In the genomic region with DNA sequence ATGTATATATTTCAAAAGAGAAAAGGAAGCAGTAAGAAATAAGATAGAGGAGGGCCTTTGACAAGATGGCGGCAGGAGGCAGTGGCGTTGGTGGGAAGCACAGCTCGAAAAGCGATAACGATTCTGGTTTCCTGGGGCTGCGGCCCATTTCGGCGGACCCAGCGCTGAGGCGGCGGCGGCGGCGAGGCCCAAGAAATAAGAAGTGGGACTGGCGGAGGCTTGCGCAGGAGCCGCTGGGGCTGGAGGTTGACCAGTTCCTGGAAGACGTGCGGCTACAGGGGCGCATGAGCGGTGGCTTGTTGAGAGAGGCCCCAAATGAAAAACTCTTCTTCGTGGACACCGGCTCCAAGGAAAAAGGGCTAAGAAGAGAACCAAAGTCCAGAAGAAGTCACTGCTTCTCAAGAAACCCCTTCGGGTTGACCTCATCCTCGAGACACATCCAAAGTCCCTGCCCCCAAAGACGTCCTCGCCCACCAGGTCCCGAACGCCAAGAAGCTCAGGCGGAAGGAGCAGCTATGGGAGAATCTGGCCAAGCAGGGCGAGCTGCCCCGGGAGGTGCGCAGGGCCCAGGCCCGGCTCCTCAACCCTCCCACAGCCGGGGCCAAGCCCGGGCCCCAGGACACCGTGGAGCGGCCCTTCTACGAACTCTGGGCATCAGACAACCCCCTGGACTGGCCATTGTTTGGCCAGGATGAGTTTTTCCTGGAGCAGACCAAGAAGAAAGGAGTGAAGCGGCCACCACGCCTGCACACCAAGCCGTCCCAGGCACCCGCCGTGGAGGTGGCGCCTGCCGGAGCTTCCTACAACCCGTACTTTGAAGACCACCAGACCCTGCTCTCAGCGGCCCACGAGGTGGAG, we compare ENCODE assay signal across 1 cellular context.
TF ChIP-seq lines count a peak whose summit lies in the region.

No MANE protein-coding gene starts in this region.

TF ChIP-seq in K562, 482 proteins besides CTCF, POLR2A, EP300 and RAD21 (continued from another document):
- peak; percentile 10; the same call in 1 of the 2 replicates for TF ChIP-seq CREB1 (IDR thresholded peaks at IDR 0.05)
- TF ChIP-seq CREB1 (CRISPR knock-in tag; IDR thresholded peaks at IDR 0.05), result no peak
- TF ChIP-seq, protein P1, sequence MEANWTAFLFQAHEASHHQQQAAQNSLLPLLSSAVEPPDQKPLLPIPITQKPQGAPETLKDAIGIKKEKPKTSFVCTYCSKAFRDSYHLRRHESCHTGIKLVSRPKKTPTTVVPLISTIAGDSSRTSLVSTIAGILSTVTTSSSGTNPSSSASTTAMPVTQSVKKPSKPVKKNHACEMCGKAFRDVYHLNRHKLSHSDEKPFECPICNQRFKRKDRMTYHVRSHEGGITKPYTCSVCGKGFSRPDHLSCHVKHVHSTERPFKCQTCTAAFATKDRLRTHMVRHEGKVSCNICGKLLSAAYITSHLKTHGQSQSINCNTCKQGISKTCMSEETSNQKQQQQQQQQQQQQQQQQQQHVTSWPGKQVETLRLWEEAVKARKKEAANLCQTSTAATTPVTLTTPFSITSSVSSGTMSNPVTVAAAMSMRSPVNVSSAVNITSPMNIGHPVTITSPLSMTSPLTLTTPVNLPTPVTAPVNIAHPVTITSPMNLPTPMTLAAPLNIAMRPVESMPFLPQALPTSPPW (CRISPR knock-in tag; IDR thresholded peaks at IDR 0.05), result peak; percentile 45; the same call in 1 of the 2 replicates
- TF ChIP-seq, protein P2, sequence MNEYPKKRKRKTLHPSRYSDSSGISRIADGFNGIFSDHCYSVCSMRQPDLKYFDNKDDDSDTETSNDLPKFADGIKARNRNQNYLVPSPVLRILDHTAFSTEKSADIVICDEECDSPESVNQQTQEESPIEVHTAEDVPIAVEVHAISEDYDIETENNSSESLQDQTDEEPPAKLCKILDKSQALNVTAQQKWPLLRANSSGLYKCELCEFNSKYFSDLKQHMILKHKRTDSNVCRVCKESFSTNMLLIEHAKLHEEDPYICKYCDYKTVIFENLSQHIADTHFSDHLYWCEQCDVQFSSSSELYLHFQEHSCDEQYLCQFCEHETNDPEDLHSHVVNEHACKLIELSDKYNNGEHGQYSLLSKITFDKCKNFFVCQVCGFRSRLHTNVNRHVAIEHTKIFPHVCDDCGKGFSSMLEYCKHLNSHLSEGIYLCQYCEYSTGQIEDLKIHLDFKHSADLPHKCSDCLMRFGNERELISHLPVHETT (CRISPR knock-in tag; conservative IDR thresholded peaks at IDR 0.05 in 1 of 2, IDR thresholded peaks at IDR 0.05 in 1 of 2), result peak in 1 of 2 experiments; percentile 59; a peak in 2 of 4 replicates
- TF ChIP-seq, protein P3, sequence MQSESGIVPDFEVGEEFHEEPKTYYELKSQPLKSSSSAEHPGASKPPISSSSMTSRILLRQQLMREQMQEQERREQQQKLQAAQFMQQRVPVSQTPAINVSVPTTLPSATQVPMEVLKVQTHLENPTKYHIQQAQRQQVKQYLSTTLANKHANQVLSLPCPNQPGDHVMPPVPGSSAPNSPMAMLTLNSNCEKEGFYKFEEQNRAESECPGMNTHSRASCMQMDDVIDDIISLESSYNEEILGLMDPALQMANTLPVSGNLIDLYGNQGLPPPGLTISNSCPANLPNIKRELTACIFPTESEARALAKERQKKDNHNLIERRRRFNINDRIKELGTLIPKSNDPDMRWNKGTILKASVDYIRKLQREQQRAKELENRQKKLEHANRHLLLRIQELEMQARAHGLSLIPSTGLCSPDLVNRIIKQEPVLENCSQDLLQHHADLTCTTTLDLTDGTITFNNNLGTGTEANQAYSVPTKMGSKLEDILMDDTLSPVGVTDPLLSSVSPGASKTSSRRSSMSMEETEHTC (IDR thresholded peaks at IDR 0.05), result no peak
- no peak for TF ChIP-seq ZNF12 (CRISPR knock-in tag; IDR thresholded peaks at IDR 0.05)
- peak; percentile 71 for TF ChIP-seq CXXC5 (CRISPR knock-in tag; IDR thresholded peaks at IDR 0.05)
- 0 out of 2 replicates have a peak, but pooled peaks have one; percentile 36 for TF ChIP-seq ZBED1 (IDR thresholded peaks at IDR 0.05)
- TF ChIP-seq MCM3 (IDR thresholded peaks at IDR 0.05), result no peak
- TF ChIP-seq NR2C1 (IDR thresholded peaks at IDR 0.05), result no peak
- no peak for TF ChIP-seq NR2C1 (tag; IDR thresholded peaks at IDR 0.05)
- 0 out of 2 replicates have a peak, but pooled peaks have one; percentile 57 for TF ChIP-seq GTF2E2 (tag; IDR thresholded peaks at IDR 0.05)
- TF ChIP-seq, protein P4, sequence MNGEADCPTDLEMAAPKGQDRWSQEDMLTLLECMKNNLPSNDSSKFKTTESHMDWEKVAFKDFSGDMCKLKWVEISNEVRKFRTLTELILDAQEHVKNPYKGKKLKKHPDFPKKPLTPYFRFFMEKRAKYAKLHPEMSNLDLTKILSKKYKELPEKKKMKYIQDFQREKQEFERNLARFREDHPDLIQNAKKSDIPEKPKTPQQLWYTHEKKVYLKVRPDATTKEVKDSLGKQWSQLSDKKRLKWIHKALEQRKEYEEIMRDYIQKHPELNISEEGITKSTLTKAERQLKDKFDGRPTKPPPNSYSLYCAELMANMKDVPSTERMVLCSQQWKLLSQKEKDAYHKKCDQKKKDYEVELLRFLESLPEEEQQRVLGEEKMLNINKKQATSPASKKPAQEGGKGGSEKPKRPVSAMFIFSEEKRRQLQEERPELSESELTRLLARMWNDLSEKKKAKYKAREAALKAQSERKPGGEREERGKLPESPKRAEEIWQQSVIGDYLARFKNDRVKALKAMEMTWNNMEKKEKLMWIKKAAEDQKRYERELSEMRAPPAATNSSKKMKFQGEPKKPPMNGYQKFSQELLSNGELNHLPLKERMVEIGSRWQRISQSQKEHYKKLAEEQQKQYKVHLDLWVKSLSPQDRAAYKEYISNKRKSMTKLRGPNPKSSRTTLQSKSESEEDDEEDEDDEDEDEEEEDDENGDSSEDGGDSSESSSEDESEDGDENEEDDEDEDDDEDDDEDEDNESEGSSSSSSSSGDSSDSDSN (IDR thresholded peaks at IDR 0.05; ENCODE audit: borderline replicate concordance in 1 of 2, low read depth in 2 of 2, low read length in 2 of 2), result peak; percentile 39 to 84; a peak in 3 of 4 replicates
- no peak for TF ChIP-seq NCOA2 (IDR thresholded peaks at IDR 0.05; ENCODE audit: partially characterized antibody in 2 of 2)
- TF ChIP-seq FIP1L1 (IDR thresholded peaks at IDR 0.05; ENCODE audit: low read depth, low read length, poor library complexity, severe bottlenecking), result peak; percentile 52
- 0 out of 2 replicates have a peak, but pooled peaks have one; percentile 55 for TF ChIP-seq CBX1 (IDR thresholded peaks at IDR 0.05; ENCODE audit: low read depth)
- peak; percentile 80 for TF ChIP-seq TAF7 (tag; IDR thresholded peaks at IDR 0.05)
- no peak for TF ChIP-seq RBM22 (IDR thresholded peaks at IDR 0.05; ENCODE audit: low read depth, low read length, poor library complexity, severe bottlenecking)
- TF ChIP-seq RBFOX2 (IDR thresholded peaks at IDR 0.05; ENCODE audit: low read depth, low read length), result peak; percentile 87
- TF ChIP-seq NFIX (CRISPR knock-in tag; IDR thresholded peaks at IDR 0.05; ENCODE audit: low read depth), result no peak
- peak; percentile 66 for TF ChIP-seq CHD1 (IDR thresholded peaks at IDR 0.05; ENCODE audit: low read length)
- TF ChIP-seq CBFA2T3 (IDR thresholded peaks at IDR 0.05), result no peak
- 0 out of 4 replicates have a peak, but pooled peaks of 1 of the 2 experiments have one; percentile 65 for TF ChIP-seq KDM4B (IDR thresholded peaks at IDR 0.05; ENCODE audit: borderline replicate concordance in 2 of 2, low read depth in 1 of 2)
- peak; percentile 44; the same call in 1 of the 2 replicates for TF ChIP-seq SP1 (CRISPR knock-in tag; IDR thresholded peaks at IDR 0.05)
- peak; percentile 86 to 88 for TF ChIP-seq NRF1 (conservative IDR thresholded peaks at IDR 0.05 in 1 of 2, IDR thresholded peaks at IDR 0.05 in 1 of 2)
- peak; percentile 3 for TF ChIP-seq ZFP36 (IDR thresholded peaks at IDR 0.05; ENCODE audit: low read depth, low read length, partially characterized antibody)
- TF ChIP-seq ZNF444 (CRISPR knock-in tag; IDR thresholded peaks at IDR 0.05), result no peak
- 0 out of 2 replicates have a peak, but pooled peaks have one; percentile 60 for TF ChIP-seq ZNF644 (tag; IDR thresholded peaks at IDR 0.05; ENCODE audit: low read depth)
- no peak for TF ChIP-seq CHCHD3 (CRISPR knock-in tag; IDR thresholded peaks at IDR 0.05)
- no peak for TF ChIP-seq ZNF347 (CRISPR knock-in tag; IDR thresholded peaks at IDR 0.05; ENCODE audit: low read depth)
- TF ChIP-seq ZNF766 (CRISPR knock-in tag; conservative IDR thresholded peaks at IDR 0.05), result peak; percentile 53; the same call in 1 of the 2 replicates
- no peak for TF ChIP-seq XRCC3 (IDR thresholded peaks at IDR 0.05)
- no peak for TF ChIP-seq PHB2 (IDR thresholded peaks at IDR 0.05; ENCODE audit: low read depth)
- TF ChIP-seq, protein P5, sequence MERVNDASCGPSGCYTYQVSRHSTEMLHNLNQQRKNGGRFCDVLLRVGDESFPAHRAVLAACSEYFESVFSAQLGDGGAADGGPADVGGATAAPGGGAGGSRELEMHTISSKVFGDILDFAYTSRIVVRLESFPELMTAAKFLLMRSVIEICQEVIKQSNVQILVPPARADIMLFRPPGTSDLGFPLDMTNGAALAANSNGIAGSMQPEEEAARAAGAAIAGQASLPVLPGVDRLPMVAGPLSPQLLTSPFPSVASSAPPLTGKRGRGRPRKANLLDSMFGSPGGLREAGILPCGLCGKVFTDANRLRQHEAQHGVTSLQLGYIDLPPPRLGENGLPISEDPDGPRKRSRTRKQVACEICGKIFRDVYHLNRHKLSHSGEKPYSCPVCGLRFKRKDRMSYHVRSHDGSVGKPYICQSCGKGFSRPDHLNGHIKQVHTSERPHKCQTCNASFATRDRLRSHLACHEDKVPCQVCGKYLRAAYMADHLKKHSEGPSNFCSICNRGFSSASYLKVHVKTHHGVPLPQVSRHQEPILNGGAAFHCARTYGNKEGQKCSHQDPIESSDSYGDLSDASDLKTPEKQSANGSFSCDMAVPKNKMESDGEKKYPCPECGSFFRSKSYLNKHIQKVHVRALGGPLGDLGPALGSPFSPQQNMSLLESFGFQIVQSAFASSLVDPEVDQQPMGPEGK (CRISPR knock-in tag; IDR thresholded peaks at IDR 0.05; ENCODE audit: borderline replicate concordance), result no peak
- peak; percentile 16; the same call in 1 of the 2 replicates for TF ChIP-seq ZNF589 (CRISPR knock-in tag; IDR thresholded peaks at IDR 0.05; ENCODE audit: low read depth)
- TF ChIP-seq EP400 (IDR thresholded peaks at IDR 0.05), result peak; percentile 55
- TF ChIP-seq, protein P6, sequence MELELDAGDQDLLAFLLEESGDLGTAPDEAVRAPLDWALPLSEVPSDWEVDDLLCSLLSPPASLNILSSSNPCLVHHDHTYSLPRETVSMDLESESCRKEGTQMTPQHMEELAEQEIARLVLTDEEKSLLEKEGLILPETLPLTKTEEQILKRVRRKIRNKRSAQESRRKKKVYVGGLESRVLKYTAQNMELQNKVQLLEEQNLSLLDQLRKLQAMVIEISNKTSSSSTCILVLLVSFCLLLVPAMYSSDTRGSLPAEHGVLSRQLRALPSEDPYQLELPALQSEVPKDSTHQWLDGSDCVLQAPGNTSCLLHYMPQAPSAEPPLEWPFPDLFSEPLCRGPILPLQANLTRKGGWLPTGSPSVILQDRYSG (tag; conservative IDR thresholded peaks at IDR 0.05; ENCODE audit: low read depth), result peak; percentile 51; the same call in 1 of the 2 replicates
- TF ChIP-seq NR2C2 (CRISPR knock-in tag; IDR thresholded peaks at IDR 0.05), result no peak
- 0 out of 2 replicates have a peak, but pooled peaks have one; percentile 43 for TF ChIP-seq NR2C2 (tag; IDR thresholded peaks at IDR 0.05)
- peak; percentile 68; the same call in 1 of the 2 replicates for TF ChIP-seq SUPT5H (IDR thresholded peaks at IDR 0.05)
- peak; percentile 73 for TF ChIP-seq BRD9 (IDR thresholded peaks at IDR 0.05; ENCODE audit: low read depth, partially characterized antibody)
- no peak for TF ChIP-seq LEF1 (IDR thresholded peaks at IDR 0.05)
- TF ChIP-seq HMGN3 (IDR thresholded peaks at IDR 0.05; ENCODE audit: borderline replicate concordance, extremely low read depth, insufficient read length, low read depth, low read length), result no peak
- 0 out of 2 replicates have a peak, but pooled peaks have one; percentile 13 for TF ChIP-seq PML (IDR thresholded peaks at IDR 0.05; ENCODE audit: low read length)
- TF ChIP-seq POLR2H (tag; IDR thresholded peaks at IDR 0.05; ENCODE audit: low read depth), result peak; percentile 73
- 0 out of 2 replicates have a peak, but pooled peaks have one; percentile 30 for TF ChIP-seq FOXJ2 (tag; IDR thresholded peaks at IDR 0.05)
- TF ChIP-seq ZKSCAN8 (CRISPR knock-in tag; IDR thresholded peaks at IDR 0.05), result peak; percentile 50; the same call in 1 of the 2 replicates
- TF ChIP-seq EHMT2 (IDR thresholded peaks at IDR 0.05), result 0 out of 2 replicates have a peak, but pooled peaks have one; percentile 34
- TF ChIP-seq ZNF583 (CRISPR knock-in tag; IDR thresholded peaks at IDR 0.05), result no peak
